In genomic region chr12:132478433-132478803, GRCh38 we compare ENCODE assay signal across 15 cellular contexts. TPM values are rescaled to one million over a fixed set of nuclear protein-coding genes. Genes with fewer than 3 reads are reported as not detected.
A peak's percentile ranks its signal among the peaks of the same experiment; 100 is the strongest.
DNase-seq lines count a peak whose midpoint lies in the region; ATAC-seq and TF ChIP-seq lines count a peak whose summit lies in the region.
"Had no signal": no experiment of that assay in that cellular context is flagged by ENCODE, and none has a peak within 500 bp of the region (broad histone marks: within the 10 kb centered on the region; RNA-seq: fewer than 3 reads in every experiment).

No MANE protein-coding gene starts in this region.

- H2BK120ac ChIP-seq in neuronal stem cell (ENCODE audit: low read depth, low read length): no peak overlapping the region

- no peak overlapping the region for H2AFZ ChIP-seq in neuronal stem cell (ENCODE audit: low read length)
- H2AFZ ChIP-seq: GM23338 had no signal

- peak overlapping the region; percentile 65 for H3K23ac ChIP-seq in neuronal stem cell (ENCODE audit: low read depth, low read length, poor library complexity)

- H4K91ac ChIP-seq in neuronal stem cell (ENCODE audit: low read depth, low read length, poor library complexity): no peak overlapping the region

- H3K9me3 ChIP-seq in right cardiac atrium (ENCODE audit: control insufficient read depth, low read length) (no peaks in the 10 kb centered on the region), left ventricle myocardium inferior (replicated peaks) (no peaks in the 10 kb centered on the region), neuronal stem cell (replicated peaks in 1 of 2; ENCODE audit: control insufficient read depth in 2 of 2, insufficient read depth in 1 of 2, low read depth in 1 of 2, low read length in 2 of 2) (peaks cover 9 to 12% of the 10 kb centered on the region in 2 donors)
- H3K9me3 ChIP-seq: BE2C had no signal

- 90% methylated on average over 15 of the region's 15 CpGs for WGBS in right cardiac atrium
- WGBS in neuronal stem cell (ENCODE audit: extremely low coverage in 2 of 2, insufficient read length in 2 of 2, insufficient replicate concordance in 1 of 2), 2 donors: no CpG with 5 or more reads among the region's 15 CpGs

- H3K9ac ChIP-seq in neuronal stem cell (ENCODE audit: low read depth, low read length, poor library complexity): no peak overlapping the region

- H4K8ac ChIP-seq in neuronal stem cell (ENCODE audit: low read depth, low read length): no peak overlapping the region

- no peaks in the 10 kb centered on the region for H3K36me3 ChIP-seq in left ventricle myocardium inferior
- no peaks in the 10 kb centered on the region for H3K36me3 ChIP-seq in neuronal stem cell (replicated peaks in 1 of 2; ENCODE audit: control insufficient read depth in 2 of 2, insufficient read depth in 2 of 2, low read length in 2 of 2)
- H3K36me3 ChIP-seq: BE2C had no signal

- H3K27me3 Mint-ChIP-seq in IgD-negative memory B cell: peaks cover 16% of the 10 kb centered on the region
- no peaks in the 10 kb centered on the region for H3K27me3 Mint-ChIP-seq in naive thymus-derived CD8-positive, alpha-beta T cell

- no peak for ATAC-seq in right cardiac atrium
- ATAC-seq in naive thymus-derived CD8-positive, alpha-beta T cell: no peak

- peak overlapping the region; percentile 97 for H3K14ac ChIP-seq in neuronal stem cell (ENCODE audit: low read length)

- intact Hi-C loops in right cardiac atrium (cut with DNase I): no loop called here
- intact Hi-C loops in left ventricle myocardium inferior (cut with micrococcal nuclease): no loop called here

- no peaks in the 10 kb centered on the region for H3K79me1 ChIP-seq in neuronal stem cell (ENCODE audit: low read depth, low read length)

- H2BK5ac ChIP-seq in neuronal stem cell (ENCODE audit: low read length): peak overlapping the region; percentile 48

- no peaks in the 10 kb centered on the region for H3K9me3 Mint-ChIP-seq in IgD-negative memory B cell
- no peaks in the 10 kb centered on the region for H3K9me3 Mint-ChIP-seq in naive thymus-derived CD8-positive, alpha-beta T cell

- peak overlapping the region in 1 of 4 donors; percentile 12 for H3K4me3 Mint-ChIP-seq in IgD-negative memory B cell
- peak overlapping the region in 1 of 10 donors; percentile 16 for H3K4me3 Mint-ChIP-seq in naive thymus-derived CD8-positive, alpha-beta T cell
- H3K4me3 Mint-ChIP-seq: GM23338 had no signal

- H2BK12ac ChIP-seq in neuronal stem cell (ENCODE audit: low read length): no peak overlapping the region

- no peaks in the 10 kb centered on the region for H3K36me3 Mint-ChIP-seq in IgD-negative memory B cell
- H3K36me3 Mint-ChIP-seq in naive thymus-derived CD8-positive, alpha-beta T cell: no peaks in the 10 kb centered on the region
- H3K36me3 Mint-ChIP-seq: CD14-positive monocyte had no signal

- no peaks in the 10 kb centered on the region for H3K27me3 ChIP-seq in right cardiac atrium (ENCODE audit: control insufficient read depth, insufficient read depth)
- H3K27me3 ChIP-seq in left ventricle myocardium inferior (ENCODE audit: low read depth): peaks cover 50% of the 10 kb centered on the region
- H3K27me3 ChIP-seq in neuronal stem cell (ENCODE audit: control insufficient read depth in 3 of 3, insufficient read depth in 3 of 3, low read depth in 1 of 3, low read length in 3 of 3): peaks cover 0 to 44% (median 10%) of the 10 kb centered on the region in 3 experiments
- H3K27me3 ChIP-seq: BE2C had no signal

- peaks cover 5 to 31% (median 22%) of the 10 kb centered on the region in 3 donors for H3K4me1 Mint-ChIP-seq in IgD-negative memory B cell
- peaks cover 10 to 54% (median 41%) of the 10 kb centered on the region in 4 donors for H3K4me1 Mint-ChIP-seq in naive thymus-derived CD8-positive, alpha-beta T cell

- H3K4me2 ChIP-seq in neuronal stem cell (ENCODE audit: insufficient read depth, low read length, poor library complexity, severe bottlenecking): no peak overlapping the region
- H3K4me2 ChIP-seq: GM23338 had no signal

- H3K4me1 ChIP-seq in right cardiac atrium (ENCODE audit: control insufficient read depth, insufficient read depth, low read length) (no peaks in the 10 kb centered on the region), left ventricle myocardium inferior (no peaks in the 10 kb centered on the region), neuronal stem cell (ENCODE audit: control insufficient read depth in 2 of 2, insufficient read depth in 1 of 2, low read depth in 1 of 2, low read length in 2 of 2) (no peaks in the 10 kb centered on the region)
- H3K4me1 ChIP-seq: BE2C had no signal

- POLR2A ChIA-PET in naive thymus-derived CD8-positive, alpha-beta T cell (lab: Charles Lee): interaction anchor here (1.3 to 6.1 kb wide), 4 partner anchors 9 to 48 kb away, joined by 3 to 111 read pairs (median 8); no protein-coding TSS in a partner anchor

- DNase-seq in right cardiac atrium (peak; percentile 4 to 50 (median 14)), left ventricle myocardium inferior (no peak), neuronal stem cell (ENCODE audit: low spot score) (no peak), ureter (ENCODE audit: low spot score) (no peak)
- no peak for DNase-seq in activated effector memory CD4-positive, alpha-beta T cell treated with Interleukin-2 at 50 U/mL for 16 hours
- no peak for DNase-seq in naive thymus-derived CD8-positive, alpha-beta T cell
- DNase-seq: BE2C; Calu3; CD4-positive, alpha-beta memory T cell; DMS79 treated with DMSO at 0.1 percent for 48 hours; GF-D8; H7 had no signal

- TF ChIP-seq CTCF in left ventricle myocardium inferior (IDR thresholded peaks at IDR 0.05; ENCODE audit: borderline replicate concordance): no peak

- peak overlapping the region; percentile 26 for H2BK15ac ChIP-seq in neuronal stem cell (ENCODE audit: low read length)

- H3K27ac Mint-ChIP-seq in IgD-negative memory B cell: peak overlapping the region in 2 of 3 donors; percentile 59 to 78
- H3K27ac Mint-ChIP-seq in naive thymus-derived CD8-positive, alpha-beta T cell: peak overlapping the region in 1 of 10 donors; percentile 29
- H3K27ac Mint-ChIP-seq: GM23338 had no signal

- H3K4me3 ChIP-seq in right cardiac atrium (ENCODE audit: low read length): no peak overlapping the region
- no peak overlapping the region for H3K4me3 ChIP-seq in left ventricle myocardium inferior
- H3K4me3 ChIP-seq in neuronal stem cell (ENCODE audit: low read length in 2 of 2): no peak overlapping the region
- H3K4me3 ChIP-seq: GM23338 had no signal

- H3K18ac ChIP-seq in neuronal stem cell (ENCODE audit: low read length): peak overlapping the region; percentile 64

- peak overlapping the region; percentile 97 for H2AK5ac ChIP-seq in neuronal stem cell (ENCODE audit: low read depth, low read length)

- H3K4ac ChIP-seq in neuronal stem cell (ENCODE audit: low read length): peak overlapping the region; percentile 37

- H3K27ac ChIP-seq in right cardiac atrium (ENCODE audit: low read length) (no peak overlapping the region), left ventricle myocardium inferior (replicated peaks) (no peak overlapping the region), neuronal stem cell (replicated peaks; ENCODE audit: low read length) (no peak overlapping the region)

RNA-seq across cellular contexts. Expression of gene FBRSL1, which starts 11.5 kb away (rescaled TPM):
- 10 to 100 TPM; 50.4 to 65.0 (median 54.7) TPM for total RNA-seq in right cardiac atrium
- polyA plus RNA-seq in right cardiac atrium: 36.4 TPM
- 66.0 TPM for total RNA-seq in left ventricle myocardium inferior
- 6.8 TPM for polyA plus RNA-seq in IgD-negative memory B cell
- 61.7 TPM for polyA plus RNA-seq in neuronal stem cell (2013, experiment 1 of 2)
- polyA plus RNA-seq in neuronal stem cell (2013, experiment 2 of 2): 70.1 TPM
- 100 to 1,000 TPM in 1 of 2 experiments, 10 to 100 TPM in 1; 97.5 to 101 TPM for total RNA-seq in naive thymus-derived CD8-positive, alpha-beta T cell
- polyA plus RNA-seq in naive thymus-derived CD8-positive, alpha-beta T cell: 1 to 10 TPM in 1 of 3 donors, under 1 TPM in 2; 0.38 to 1.0 (median 0.42) TPM
- total RNA-seq in ureter: 68.7 TPM

Comparison
In these comparisons a context has a peak if more than half of its experiments do, and no peak if none do; other contexts are left out.
1. DNase-seq: peak in right cardiac atrium (3 of 3); none in left ventricle myocardium inferior (single experiment), neuronal stem cell (single experiment), activated effector memory CD4-positive, alpha-beta T cell treated with Interleukin-2 at 50 U/mL for 16 hours (single experiment), naive thymus-derived CD8-positive, alpha-beta T cell (0 of 10) and ureter (single experiment).